In the genomic region with DNA sequence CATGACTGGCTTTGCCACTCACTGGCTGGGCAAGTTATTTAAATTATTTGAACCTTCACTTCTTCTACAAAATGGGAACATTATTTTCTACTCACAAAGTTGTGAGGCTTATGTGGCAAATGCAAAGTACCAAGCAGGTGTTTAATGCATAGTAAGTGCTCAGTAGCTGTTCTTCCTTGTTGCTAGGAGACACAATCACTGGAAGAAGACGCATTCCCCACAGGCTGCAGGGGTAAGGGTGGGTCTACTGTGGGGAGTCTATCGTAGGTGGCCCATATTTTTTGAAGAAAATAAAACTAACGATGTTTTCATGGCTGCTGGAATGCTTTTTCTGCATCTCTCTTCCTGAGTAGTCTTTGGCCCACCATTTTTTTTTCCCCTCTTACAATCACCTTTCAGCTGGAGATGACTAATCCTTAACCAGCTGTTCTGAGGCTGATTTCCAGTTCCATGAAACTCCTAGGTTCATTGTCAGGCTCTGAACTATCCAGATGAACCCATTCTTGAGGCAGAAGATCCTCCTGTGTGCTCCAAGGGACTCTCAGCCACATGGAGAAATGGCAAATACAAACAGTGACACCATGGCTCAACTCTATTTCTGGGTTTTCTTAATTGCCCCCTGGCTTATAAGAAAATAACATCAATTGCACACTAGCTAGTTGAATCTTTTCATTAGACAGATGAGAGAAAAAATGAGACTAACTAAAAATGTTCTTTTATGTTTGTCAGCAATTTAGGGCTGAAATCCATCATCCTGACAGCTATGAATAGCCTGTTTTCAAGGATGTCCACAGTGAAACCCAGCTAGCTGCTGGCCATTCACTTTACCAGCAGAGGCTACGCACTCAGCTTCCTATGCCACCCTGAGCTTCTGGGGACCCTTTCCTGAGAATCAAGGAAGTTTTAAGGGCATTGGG, we compare ENCODE assay signal across 1 cellular context.
TF ChIP-seq lines count a peak whose summit lies in the region.

No MANE protein-coding gene starts in this region.

TF ChIP-seq in HepG2, 621 proteins besides CTCF, POLR2A, EP300 and RAD21 (continued from another document):
- TF ChIP-seq, protein P1, sequence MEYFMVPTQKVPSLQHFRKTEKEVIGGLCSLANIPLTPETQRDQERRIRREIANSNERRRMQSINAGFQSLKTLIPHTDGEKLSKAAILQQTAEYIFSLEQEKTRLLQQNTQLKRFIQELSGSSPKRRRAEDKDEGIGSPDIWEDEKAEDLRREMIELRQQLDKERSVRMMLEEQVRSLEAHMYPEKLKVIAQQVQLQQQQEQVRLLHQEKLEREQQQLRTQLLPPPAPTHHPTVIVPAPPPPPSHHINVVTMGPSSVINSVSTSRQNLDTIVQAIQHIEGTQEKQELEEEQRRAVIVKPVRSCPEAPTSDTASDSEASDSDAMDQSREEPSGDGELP (IDR thresholded peaks at IDR 0.05; ENCODE audit: borderline replicate concordance, low read depth) = peak; percentile 31; the same call in 1 of the 2 replicates
TF ChIP-seq in HepG2: peak in this region for 3.
